In genomic region chr20:5970381-5970780, GRCh38 we compare ENCODE assay signal across 1 cellular context.
A peak's percentile ranks its signal among the peaks of the same experiment; 100 is the strongest.
TF ChIP-seq lines count a peak whose summit lies in the region.

No MANE protein-coding gene starts in this region.

TF ChIP-seq in HepG2, 621 proteins besides CTCF, POLR2A, EP300 and RAD21:
- no peak for TF ChIP-seq TGIF2 (CRISPR knock-in tag; IDR thresholded peaks at IDR 0.05)
- 0 out of 2 replicates have a peak, but pooled peaks have one; percentile 27 for TF ChIP-seq ZNF784 (CRISPR knock-in tag; IDR thresholded peaks at IDR 0.05; ENCODE audit: borderline replicate concordance)
